In genomic region chr19:27858981-27859581, GRCh38 we compare ENCODE assay signal across 23 cellular contexts.
"Had no signal": no experiment of that assay in that cellular context is flagged by ENCODE, and none has a peak within 500 bp of the region (broad histone marks: within the 10 kb centered on the region; RNA-seq: fewer than 3 reads in every experiment).

No MANE protein-coding gene starts in this region.

- H3K27me3 ChIP-seq: brain microvascular endothelial cell, esophagus squamous epithelium, gastrocnemius medialis, ovary, spleen had no signal

- DNase-seq: activated CD4-positive, alpha-beta T cell treated with anti-CD3 and anti-CD28 coated beads, Interleukin-2, amount 10 ng/mL, durations not matched to agents 7 days and 5 days; activated CD4-positive, CD25-positive, alpha-beta regulatory T cell treated with anti-CD3 and anti-CD28 coated beads, Interleukin-2, amount 50 U/mL, for 72 hours; activated CD8-positive, alpha-beta T cell treated with anti-CD3 and anti-CD28 coated beads, Interleukin-2, amount 10 ng/mL, durations not matched to agents 7 days and 5 days; activated T-cell treated with anti-CD3 and anti-CD28 coated beads, Interleukin-2, amount 50 U/mL, for 1 hour; aorta; brain microvascular endothelial cell; central memory CD4-positive, alpha-beta T cell; effector memory CD8-positive, alpha-beta T cell; esophagus squamous epithelium; gastrocnemius medialis; hippocampal formation; left ventricle myocardium superior; midbrain; natural killer cell; ovary; spleen; stimulated activated CD4-positive, alpha-beta T cell treated with anti-CD3 and anti-CD28 coated beads, Interleukin-4, amount 100 ng/mL, for 1 hour; stimulated activated naive CD4-positive, alpha-beta T cell; T-helper 2 cell; WERI-Rb-1 had no signal

- H3K27ac ChIP-seq: brain microvascular endothelial cell, esophagus squamous epithelium, gastrocnemius medialis, ovary, prostate gland, spleen, thoracic aorta, WERI-Rb-1 had no signal

- ATAC-seq: activated CD8-positive, alpha-beta T cell treated with anti-CD3 and anti-CD28 coated beads, Interleukin-2, amount 10 ng/mL, durations not matched to agents 7 days and 5 days; activated naive CD4-positive, alpha-beta T cell treated with anti-CD3 and anti-CD28 coated beads, Interleukin-2, amount 50 U/mL, for 72 hours; effector memory CD8-positive, alpha-beta T cell; gastrocnemius medialis; left ventricle myocardium superior; natural killer cell had no signal

- H3K4me3 ChIP-seq: esophagus squamous epithelium, gastrocnemius medialis, ovary, prostate gland, spleen, thoracic aorta had no signal

- H3K4me1 ChIP-seq: esophagus squamous epithelium, gastrocnemius medialis, prostate gland, spleen had no signal

- H3K9me3 ChIP-seq: gastrocnemius medialis, prostate gland had no signal

- H3K36me3 ChIP-seq: brain microvascular endothelial cell, esophagus squamous epithelium, gastrocnemius medialis, ovary, prostate gland, spleen, thoracic aorta, WERI-Rb-1 had no signal
